Comparison of ENCODE assay signal across 18 cellular contexts in the genomic region with DNA sequence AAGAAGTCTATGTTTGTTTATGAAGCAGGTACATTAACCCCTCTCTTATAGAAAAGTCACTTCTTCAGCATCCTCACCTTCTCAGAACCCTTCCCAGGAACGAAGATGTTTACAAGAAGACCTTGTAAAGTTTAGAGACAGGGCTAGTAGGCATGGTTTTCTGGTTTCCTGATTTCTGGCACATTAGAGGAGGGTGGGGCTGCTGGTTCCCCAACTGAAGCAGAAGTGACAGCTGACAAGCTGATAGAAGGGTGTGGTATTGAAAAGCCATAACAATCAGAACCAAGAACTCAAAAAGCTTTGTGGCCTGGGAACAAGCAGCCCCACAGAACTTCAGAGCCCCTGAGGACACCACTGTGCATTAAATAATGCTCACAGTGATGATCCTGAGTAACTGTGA.
DNase-seq lines count a peak whose midpoint lies in the region; ATAC-seq and TF ChIP-seq lines count a peak whose summit lies in the region.
"Had no signal": no experiment of that assay in that cellular context is flagged by ENCODE, and none has a peak within 500 bp of the region (broad histone marks: within the 10 kb centered on the region; RNA-seq: fewer than 3 reads in every experiment).

No MANE protein-coding gene starts in this region.

- no peaks in the 10 kb centered on the region for H3K9me3 Mint-ChIP-seq in activated CD4-positive, alpha-beta T cell treated with anti-CD3 and anti-CD28 coated beads for 36 hours (ENCODE audit: low read depth)
- H3K9me3 Mint-ChIP-seq in IgD-negative memory B cell (no peaks in the 10 kb centered on the region), neural progenitor cell (no peaks in the 10 kb centered on the region), glutamatergic neuron (ENCODE audit: unreplicated experiment) (no peaks in the 10 kb centered on the region)
- no peaks in the 10 kb centered on the region for H3K9me3 Mint-ChIP-seq in activated CD8-positive, alpha-beta T cell treated with anti-CD3 and anti-CD28 coated beads for 36 hours

- H3K4me1 ChIP-seq in neural progenitor cell (peaks cover 8% of the 10 kb centered on the region), esophagus muscularis mucosa (no peaks in the 10 kb centered on the region)
- H3K4me1 ChIP-seq: adrenal gland had no signal

- no peaks in the 10 kb centered on the region for H3K27me3 Mint-ChIP-seq in activated CD4-positive, alpha-beta T cell treated with anti-CD3 and anti-CD28 coated beads for 36 hours
- H3K27me3 Mint-ChIP-seq in IgD-negative memory B cell (no peaks in the 10 kb centered on the region), neural progenitor cell (ENCODE audit: insufficient read depth, low read depth) (no peaks in the 10 kb centered on the region), glutamatergic neuron (ENCODE audit: unreplicated experiment) (no peaks in the 10 kb centered on the region)
- H3K27me3 Mint-ChIP-seq in activated CD8-positive, alpha-beta T cell treated with anti-CD3 and anti-CD28 coated beads for 36 hours, result no peaks in the 10 kb centered on the region

- no peak overlapping the region for H3K4me3 Mint-ChIP-seq in activated CD4-positive, alpha-beta T cell treated with anti-CD3 and anti-CD28 coated beads for 36 hours
- peak overlapping the region in 3 of 4 donors; percentile 27 to 89 (median 88) for H3K4me3 Mint-ChIP-seq in IgD-negative memory B cell
- no peak overlapping the region for H3K4me3 Mint-ChIP-seq in activated CD8-positive, alpha-beta T cell treated with anti-CD3 and anti-CD28 coated beads for 36 hours
- H3K4me3 Mint-ChIP-seq in neural progenitor cell, result no peak overlapping the region
- H3K4me3 Mint-ChIP-seq in glutamatergic neuron (ENCODE audit: unreplicated experiment), result no peak overlapping the region
- H3K4me3 Mint-ChIP-seq: type B pancreatic cell had no signal

- H3K9ac ChIP-seq in neural progenitor cell, result no peak overlapping the region

- no peaks in the 10 kb centered on the region for H3F3A ChIP-seq in neural progenitor cell (ENCODE audit: low read depth)

- ATAC-seq in activated CD4-positive, alpha-beta T cell treated with anti-CD3 and anti-CD28 coated beads for 36 hours, result no peak
- ATAC-seq in activated CD8-positive, alpha-beta T cell treated with anti-CD3 and anti-CD28 coated beads for 36 hours, result no peak
- ATAC-seq: stimulated activated naive CD8-positive, alpha-beta T cell treated with anti-CD3 and anti-CD28 coated beads, Interleukin-15, Interleukin-2, amounts not matched to agents 100 U/mL and 50 U/mL, for 24 hours had no signal

- H3K9me3 ChIP-seq in neural progenitor cell (ENCODE audit: low read depth), result no peaks in the 10 kb centered on the region
- no peaks in the 10 kb centered on the region for H3K9me3 ChIP-seq in esophagus muscularis mucosa
- H3K9me3 ChIP-seq: adrenal gland had no signal

- H3K27me3 ChIP-seq in neural progenitor cell (no peaks in the 10 kb centered on the region), esophagus muscularis mucosa (no peaks in the 10 kb centered on the region)
- H3K27me3 ChIP-seq: adrenal gland had no signal

- no peak overlapping the region for H3K4me2 ChIP-seq in neural progenitor cell

- H3K27ac ChIP-seq in neural progenitor cell (no peak overlapping the region), esophagus muscularis mucosa (replicated peaks in 1 of 4) (no peak overlapping the region)
- H3K27ac ChIP-seq: adrenal gland had no signal

- no peak for TF ChIP-seq EP300 in esophagus muscularis mucosa (IDR thresholded peaks at IDR 0.05)

- peaks cover 57% of the 10 kb centered on the region for H3K4me1 Mint-ChIP-seq in activated CD4-positive, alpha-beta T cell treated with anti-CD3 and anti-CD28 coated beads for 36 hours
- H3K4me1 Mint-ChIP-seq in IgD-negative memory B cell (peaks cover 47 to 58% (median 49%) of the 10 kb centered on the region in 3 donors), neural progenitor cell (peaks cover 6% of the 10 kb centered on the region), glutamatergic neuron (ENCODE audit: low read depth, unreplicated experiment) (peaks cover 8% of the 10 kb centered on the region)
- H3K4me1 Mint-ChIP-seq in activated CD8-positive, alpha-beta T cell treated with anti-CD3 and anti-CD28 coated beads for 36 hours (ENCODE audit: low read depth), result peaks cover 53% of the 10 kb centered on the region

- H3K36me3 ChIP-seq in neural progenitor cell (no peaks in the 10 kb centered on the region), esophagus muscularis mucosa (no peaks in the 10 kb centered on the region)
- H3K36me3 ChIP-seq: adrenal gland had no signal

- no peak for TF ChIP-seq CTCF in activated CD8-positive, alpha-beta T cell treated with anti-CD3 and anti-CD28 coated beads for 36 hours (IDR thresholded peaks at IDR 0.05)
- TF ChIP-seq CTCF in neural progenitor cell (IDR thresholded peaks at IDR 0.05), result no peak
- TF ChIP-seq CTCF in esophagus muscularis mucosa (IDR thresholded peaks at IDR 0.05), result no peak
- no peak for TF ChIP-seq CTCF in glutamatergic neuron (IDR thresholded peaks at IDR 0.05; ENCODE audit: partially characterized antibody, unreplicated experiment)

- TF ChIP-seq POLR2A in esophagus muscularis mucosa (IDR thresholded peaks at IDR 0.05; ENCODE audit: low read depth), result no peak

- no peak overlapping the region for H3K4me3 ChIP-seq in neural progenitor cell
- H3K4me3 ChIP-seq in esophagus muscularis mucosa, result no peak overlapping the region
- H3K4me3 ChIP-seq: adrenal gland had no signal

- peak overlapping the region; percentile 81 for H3K27ac Mint-ChIP-seq in activated CD4-positive, alpha-beta T cell treated with anti-CD3 and anti-CD28 coated beads for 36 hours
- H3K27ac Mint-ChIP-seq in IgD-negative memory B cell (peak overlapping the region; percentile 63 to 95 (median 85)), neural progenitor cell (no peak overlapping the region), glutamatergic neuron (ENCODE audit: unreplicated experiment) (no peak overlapping the region)
- H3K27ac Mint-ChIP-seq in activated CD8-positive, alpha-beta T cell treated with anti-CD3 and anti-CD28 coated beads for 36 hours, result peak overlapping the region; percentile 5

- CTCF ChIA-PET in activated CD4-positive, alpha-beta T cell treated with anti-CD3 and anti-CD28 coated beads for 36 hours (lab: Charles Lee), result interaction anchor here (0.6 to 3.0 kb wide), 5 partner anchors 18 to 88 kb away, joined by 3 to 13 read pairs (median 3); no protein-coding TSS in a partner anchor
- CTCF ChIA-PET in activated CD8-positive, alpha-beta T cell treated with anti-CD3 and anti-CD28 coated beads for 36 hours (lab: Charles Lee), result interaction anchor here (1.7 to 4.0 kb wide), 2 partner anchors 26 to 29 kb away, joined by 5 to 19 read pairs; no protein-coding TSS in a partner anchor

- WGBS in esophagus muscularis mucosa, result 42% methylated on average over 1 of the region's 1 CpG

- H3K36me3 Mint-ChIP-seq in activated CD4-positive, alpha-beta T cell treated with anti-CD3 and anti-CD28 coated beads for 36 hours (ENCODE audit: low read depth), result peaks cover 44% of the 10 kb centered on the region
- H3K36me3 Mint-ChIP-seq in IgD-negative memory B cell (peaks cover 10% of the 10 kb centered on the region), neural progenitor cell (no peaks in the 10 kb centered on the region), glutamatergic neuron (ENCODE audit: unreplicated experiment) (no peaks in the 10 kb centered on the region)
- peaks cover 29% of the 10 kb centered on the region for H3K36me3 Mint-ChIP-seq in activated CD8-positive, alpha-beta T cell treated with anti-CD3 and anti-CD28 coated beads for 36 hours (ENCODE audit: low read depth)
- H3K36me3 Mint-ChIP-seq: type B pancreatic cell had no signal

- no peaks in the 10 kb centered on the region for H3K79me2 ChIP-seq in neural progenitor cell (ENCODE audit: low read depth)

- intact Hi-C loops in activated CD4-positive, alpha-beta T cell treated with anti-CD3 and anti-CD28 coated beads for 36 hours (cut with DNase I, micrococcal nuclease), result no loop called here
- intact Hi-C loops in activated CD8-positive, alpha-beta T cell treated with anti-CD3 and anti-CD28 coated beads for 36 hours (cut with micrococcal nuclease), result no loop called here
- intact Hi-C loops in esophagus muscularis mucosa (cut with DNase I), result no loop called here

- POLR2A ChIA-PET in activated CD4-positive, alpha-beta T cell treated with anti-CD3 and anti-CD28 coated beads for 36 hours (lab: Charles Lee), result no interaction called here
- POLR2A ChIA-PET in activated CD8-positive, alpha-beta T cell treated with anti-CD3 and anti-CD28 coated beads for 36 hours (lab: Charles Lee), result interaction anchor here (0.9 kb wide), 1 partner anchor 18 kb away, joined by 3 read pairs; no protein-coding TSS in a partner anchor

- H2AFZ ChIP-seq in neural progenitor cell (replicated peaks), result peak overlapping the region; percentile 7

- H4K20me1 ChIP-seq in neural progenitor cell (ENCODE audit: low read depth), result no peaks in the 10 kb centered on the region

- no peak for DNase-seq in activated CD4-positive, alpha-beta T cell treated with anti-CD3 and anti-CD28 coated beads for 36 hours
- no peak for DNase-seq in activated CD4-positive, alpha-beta T cell treated with anti-CD3 and anti-CD28 coated beads, Interleukin-2, amount 50 U/mL, for 1 hour
- DNase-seq in activated CD8-positive, alpha-beta T cell treated with anti-CD3 and anti-CD28 coated beads for 36 hours, result no peak
- DNase-seq in neural progenitor cell (ENCODE audit: low spot score) (no peak), esophagus muscularis mucosa (ENCODE audit: extremely low spot score) (no peak), GM03348 (ENCODE audit: low spot score) (no peak), glutamatergic neuron (no peak)
- DNase-seq: activated CD4-positive, alpha-beta T cell treated with anti-CD3 and anti-CD28 coated beads for 4 hours; adrenal gland; DND-41; HCEC 1CT; head of caudate nucleus; mammary epithelial cell; NCI-H1694 treated with DMSO at 0.1 percent for 48 hours; SHP77 treated with DMSO at 0.1 percent for 48 hours; stimulated activated naive CD8-positive, alpha-beta T cell treated with anti-CD3 and anti-CD28 coated beads, Interleukin-15, Interleukin-2, amounts not matched to agents 100 U/mL and 50 U/mL, for 24 hours had no signal

Comparison
In these comparisons a context has a peak if more than half of its experiments do, and no peak if none do; other contexts are left out.
1. H3K27ac Mint-ChIP-seq: peak in activated CD4-positive, alpha-beta T cell treated with anti-CD3 and anti-CD28 coated beads for 36 hours (single experiment), IgD-negative memory B cell (3 of 3) and activated CD8-positive, alpha-beta T cell treated with anti-CD3 and anti-CD28 coated beads for 36 hours (single experiment); none in neural progenitor cell (single experiment) and glutamatergic neuron (single experiment).
2. H3K4me3 Mint-ChIP-seq: peak in IgD-negative memory B cell (3 of 4); none in activated CD4-positive, alpha-beta T cell treated with anti-CD3 and anti-CD28 coated beads for 36 hours (single experiment), activated CD8-positive, alpha-beta T cell treated with anti-CD3 and anti-CD28 coated beads for 36 hours (single experiment), neural progenitor cell (single experiment) and glutamatergic neuron (single experiment).